16 cellular contexts compared by ENCODE assay signal in the genomic region with DNA sequence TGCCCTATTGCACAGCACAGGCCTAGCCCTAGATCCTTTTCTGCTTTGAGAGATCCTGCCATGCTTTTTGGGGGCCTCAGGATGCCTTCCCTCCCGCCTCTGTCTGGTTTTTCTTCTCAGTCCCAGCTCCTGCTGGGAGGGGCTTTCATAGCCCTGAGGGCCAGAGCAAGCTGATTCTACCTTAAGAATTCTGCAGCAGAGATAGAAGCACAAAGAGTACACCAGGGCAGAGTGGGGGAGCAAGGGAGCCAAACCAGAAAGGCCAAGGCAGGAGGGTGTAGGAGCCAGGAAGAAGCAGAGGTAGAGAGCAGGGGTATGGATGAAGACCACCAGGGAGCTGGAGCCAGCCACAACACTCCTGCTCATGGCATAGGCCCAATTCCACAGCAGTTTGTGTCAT. TPM values are rescaled to one million over a fixed set of nuclear protein-coding genes. Genes with fewer than 3 reads are reported as not detected.
DNase-seq lines count a peak whose midpoint lies in the region; ATAC-seq and TF ChIP-seq lines count a peak whose summit lies in the region.
"Had no signal": no experiment of that assay in that cellular context is flagged by ENCODE, and none has a peak within 500 bp of the region (broad histone marks: within the 10 kb centered on the region; RNA-seq: fewer than 3 reads in every experiment).

No MANE protein-coding gene starts in this region.

- no peaks in the 10 kb centered on the region for H4K20me1 ChIP-seq in smooth muscle cell (ENCODE audit: low read depth)

- intact Hi-C loops in lower lobe of right lung (cut with DNase I), result no loop called here

- peaks cover 31 to 81% (median 61%) of the 10 kb centered on the region in 4 donors for H3K4me1 Mint-ChIP-seq in CD4-positive, CD25-positive, alpha-beta regulatory T cell
- H3K4me1 Mint-ChIP-seq in T-helper 17 cell, result peaks cover 48% of the 10 kb centered on the region

- H3K9me3 Mint-ChIP-seq in CD4-positive, CD25-positive, alpha-beta regulatory T cell, result no peaks in the 10 kb centered on the region
- H3K9me3 Mint-ChIP-seq: activated CD8-positive, alpha-beta T cell treated with anti-CD3 and anti-CD28 coated beads for 36 hours had no signal

- H3K27ac ChIP-seq in CD4-positive, CD25-positive, alpha-beta regulatory T cell (ENCODE audit: insufficient read depth, low read length, poor library complexity, severe bottlenecking), result no peak overlapping the region
- H3K27ac ChIP-seq in lower lobe of right lung, result peak overlapping the region; percentile 20
- peak overlapping the region; percentile 37 for H3K27ac ChIP-seq in smooth muscle cell (ENCODE audit: low read depth)
- H3K27ac ChIP-seq: right lobe of liver had no signal

- peaks cover 19% of the 10 kb centered on the region for H3K36me3 Mint-ChIP-seq in CD4-positive, CD25-positive, alpha-beta regulatory T cell
- H3K36me3 Mint-ChIP-seq in T-helper 17 cell (ENCODE audit: low read depth), result peaks cover 2% of the 10 kb centered on the region

- H3K4me2 ChIP-seq in smooth muscle cell, result no peak overlapping the region

- peaks cover 9% of the 10 kb centered on the region for H3K36me3 ChIP-seq in CD4-positive, CD25-positive, alpha-beta regulatory T cell (ENCODE audit: control insufficient read depth, insufficient read depth, low read length)
- peaks cover 9% of the 10 kb centered on the region for H3K36me3 ChIP-seq in lower lobe of right lung
- H3K36me3 ChIP-seq in smooth muscle cell (ENCODE audit: low read depth), result no peaks in the 10 kb centered on the region
- H3K36me3 ChIP-seq: right lobe of liver had no signal

- no peaks in the 10 kb centered on the region for H3K27me3 ChIP-seq in CD4-positive, CD25-positive, alpha-beta regulatory T cell (ENCODE audit: control insufficient read depth, insufficient read depth, low read length)
- H3K27me3 ChIP-seq in lower lobe of right lung (ENCODE audit: low read depth) (no peaks in the 10 kb centered on the region), smooth muscle cell (ENCODE audit: low read depth) (no peaks in the 10 kb centered on the region)
- H3K27me3 ChIP-seq: right lobe of liver had no signal

- no peaks in the 10 kb centered on the region for H3K9me3 ChIP-seq in CD4-positive, CD25-positive, alpha-beta regulatory T cell (ENCODE audit: control insufficient read depth in 2 of 2, low read length in 2 of 2)
- H3K9me3 ChIP-seq in T-helper 17 cell (ENCODE audit: control insufficient read depth, low read length, poor library complexity, severe bottlenecking) (no peaks in the 10 kb centered on the region), lower lobe of right lung (no peaks in the 10 kb centered on the region), smooth muscle cell (replicated peaks; ENCODE audit: low read depth) (no peaks in the 10 kb centered on the region)
- H3K9me3 ChIP-seq: right lobe of liver had no signal

- H3K4me3 Mint-ChIP-seq in CD4-positive, CD25-positive, alpha-beta regulatory T cell, result no peak overlapping the region
- H3K4me3 Mint-ChIP-seq in T-helper 17 cell, result peak overlapping the region; percentile 52
- H3K4me3 Mint-ChIP-seq: activated CD8-positive, alpha-beta T cell treated with anti-CD3 and anti-CD28 coated beads for 36 hours had no signal

- H3K4me1 ChIP-seq in CD4-positive, CD25-positive, alpha-beta regulatory T cell (ENCODE audit: control insufficient read depth, insufficient read depth, low read length, poor library complexity, severe bottlenecking), result peaks cover 45% of the 10 kb centered on the region
- H3K4me1 ChIP-seq in lower lobe of right lung, result peaks cover 92% of the 10 kb centered on the region
- H3K4me1 ChIP-seq in smooth muscle cell (ENCODE audit: low read depth), result peaks cover 42% of the 10 kb centered on the region

- WGBS in smooth muscle cell (ENCODE audit: low lambda C conversion rate), result 54% methylated on average over 1 of the region's 1 CpG

- ATAC-seq in CD4-positive, CD25-positive, alpha-beta regulatory T cell (ENCODE audit: low read depth in 2 of 2), result no peak
- ATAC-seq in T-helper 17 cell, result no peak
- no peak for ATAC-seq in lower lobe of right lung
- ATAC-seq in HG03571 (IDR thresholded peaks at IDR 0.05; ENCODE audit: unreplicated experiment), result no peak
- ATAC-seq in left lobe of liver, result no peak
- ATAC-seq: activated CD8-positive, alpha-beta T cell treated with anti-CD3 and anti-CD28 coated beads for 36 hours had no signal

- peaks cover 45% of the 10 kb centered on the region for H3K79me2 ChIP-seq in smooth muscle cell (ENCODE audit: low read depth)

- H3K4me3 ChIP-seq in CD4-positive, CD25-positive, alpha-beta regulatory T cell (ENCODE audit: low read depth, low read length), result no peak overlapping the region
- no peak overlapping the region for H3K4me3 ChIP-seq in lower lobe of right lung
- no peak overlapping the region for H3K4me3 ChIP-seq in smooth muscle cell
- H3K4me3 ChIP-seq: GM12878, right lobe of liver had no signal

- no peak for DNase-seq in CD4-positive, CD25-positive, alpha-beta regulatory T cell
- DNase-seq in T-helper 17 cell (no peak), lower lobe of right lung (no peak), smooth muscle cell (lab: John Stamatoyannopoulos, UW; ENCODE audit: unreplicated experiment) (no peak), EL (no peak), ecto neural progenitor cell (ENCODE audit: low spot score) (no peak), left lobe of liver (ENCODE audit: low spot score) (no peak)
- DNase-seq: activated gamma-delta T cell; NCI-H2029 treated with DMSO at 0.1 percent for 48 hours; NCI-H748 treated with DMSO at 0.1 percent for 48 hours; right lobe of liver; stimulated activated naive CD4-positive, alpha-beta T cell treated with Interleukin-2 at 50 U/mL for 16 hours; T-helper 9 cell had no signal

- H3K27me3 Mint-ChIP-seq in CD4-positive, CD25-positive, alpha-beta regulatory T cell, result no peaks in the 10 kb centered on the region
- no peaks in the 10 kb centered on the region for H3K27me3 Mint-ChIP-seq in T-helper 17 cell
- H3K27me3 Mint-ChIP-seq: activated CD8-positive, alpha-beta T cell treated with anti-CD3 and anti-CD28 coated beads for 36 hours had no signal

- no peak for TF ChIP-seq CTCF in lower lobe of right lung (IDR thresholded peaks at IDR 0.05)
- no peak for TF ChIP-seq CTCF in smooth muscle cell (IDR thresholded peaks at IDR 0.05; ENCODE audit: borderline replicate concordance, insufficient read depth, poor library complexity, severe bottlenecking)

- peaks cover 30% of the 10 kb centered on the region for H3F3A ChIP-seq in smooth muscle cell (ENCODE audit: low read depth)

- H3K27ac Mint-ChIP-seq in CD4-positive, CD25-positive, alpha-beta regulatory T cell, result peak overlapping the region in 2 of 3 donors; percentile 76 to 80
- H3K27ac Mint-ChIP-seq in T-helper 17 cell, result peak overlapping the region; percentile 86
- H3K27ac Mint-ChIP-seq: activated CD8-positive, alpha-beta T cell treated with anti-CD3 and anti-CD28 coated beads for 36 hours had no signal

- H3K9ac ChIP-seq in smooth muscle cell (ENCODE audit: low read depth), result no peak overlapping the region

- no peak overlapping the region for H2AFZ ChIP-seq in smooth muscle cell (ENCODE audit: low read depth)

RNA-seq across cellular contexts. Expression of gene SH3BP5, which starts 18.1 kb away (rescaled TPM):
- total RNA-seq in CD4-positive, CD25-positive, alpha-beta regulatory T cell, result 68.6 TPM
- polyA plus RNA-seq in CD4-positive, CD25-positive, alpha-beta regulatory T cell, result 10 to 100 TPM; 24.7 to 40.1 (median 31.6) TPM
- total RNA-seq in T-helper 17 cell (10 to 100 TPM; 50.7 to 78.4 TPM), lower lobe of right lung (106 TPM), smooth muscle cell (7.9 and 12.7 TPM in 2 replicates), left lobe of liver (10.5 TPM)
- polyA plus RNA-seq in smooth muscle cell, result 10.7 and 15.3 TPM in 2 replicates
